In the genomic region with DNA sequence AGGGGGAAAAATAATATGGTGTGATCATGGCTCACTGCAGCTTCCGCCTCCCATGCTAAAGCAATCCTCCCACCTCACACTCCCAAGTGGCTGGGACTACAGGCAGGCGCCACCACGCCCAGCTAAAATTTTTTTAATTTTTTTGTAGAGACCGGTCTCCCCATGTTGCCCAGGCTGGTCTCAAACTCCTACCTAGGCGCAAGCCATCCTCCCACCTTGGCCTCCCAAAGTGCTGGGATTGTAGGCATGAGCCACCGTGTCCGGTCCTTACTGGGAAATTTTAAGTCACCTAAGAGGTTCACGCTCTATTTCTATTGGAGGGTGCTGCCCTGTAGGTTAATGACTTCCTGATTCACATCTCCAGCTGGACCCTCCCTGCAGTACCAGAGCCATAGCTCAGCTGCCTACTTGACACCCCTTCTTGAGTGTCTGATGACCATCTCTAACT, we compare ENCODE assay signal across 8 cellular contexts. TPM values are rescaled to one million over a fixed set of nuclear protein-coding genes. Genes with fewer than 3 reads are reported as not detected.
A peak's percentile ranks its signal among the peaks of the same experiment; 100 is the strongest.
DNase-seq lines count a peak whose midpoint lies in the region; ATAC-seq and TF ChIP-seq lines count a peak whose summit lies in the region.

No MANE protein-coding gene starts in this region.

- POLR2A ChIA-PET in WTC11 (lab: Charles Lee): interaction anchor here (0.6 to 1.3 kb wide), 4 partner anchors 41 to 265 kb away, joined by 3 to 5 read pairs (median 4); a partner anchor contains a TSS

- peaks cover 21% of the 10 kb centered on the region for H3K36me3 ChIP-seq in left ventricle myocardium inferior

- H3K4me1 ChIP-seq in left ventricle myocardium inferior: peaks cover 42% of the 10 kb centered on the region

- H3K27ac Mint-ChIP-seq in activated naive CD4-positive, alpha-beta T cell treated with anti-CD3 and anti-CD28 coated beads for 36 hours: peak overlapping the region; percentile 81
- H3K27ac Mint-ChIP-seq in WTC11: no peak overlapping the region

- CTCF ChIA-PET in activated naive CD4-positive, alpha-beta T cell treated with anti-CD3 and anti-CD28 coated beads for 36 hours (lab: Charles Lee): interaction anchor here (0.7 to 0.9 kb wide), 2 partner anchors 42 to 266 kb away, joined by 3 to 4 read pairs; a partner anchor contains a TSS
- CTCF ChIA-PET in WTC11 (lab: Charles Lee): interaction anchor here (0.7 to 3.2 kb wide), 6 partner anchors 9 to 265 kb away, joined by 3 to 18 read pairs (median 3); a partner anchor contains a TSS

- DNase-seq in activated naive CD4-positive, alpha-beta T cell treated with anti-CD3 and anti-CD28 coated beads for 36 hours: peak; percentile 10
- DNase-seq in activated naive CD4-positive, alpha-beta T cell treated with Interleukin-2 at 50 U/mL for 16 hours: no peak
- no peak for DNase-seq in WTC11 (ENCODE audit: low spot score)
- DNase-seq in left ventricle myocardium inferior: no peak
- no peak for DNase-seq in C1 segment of cervical spinal cord (lab: John Stamatoyannopoulos, UW)
- no peak for DNase-seq in NCI-H2081 treated with DMSO at 0.1 percent for 48 hours (lab: John Stamatoyannopoulos, UW)
- DNase-seq in GDM1 (lab: John Stamatoyannopoulos, UW): no peak

- H3K27ac ChIP-seq in left ventricle myocardium inferior (replicated peaks): peak overlapping the region; percentile 77
- peak overlapping the region in 14 of 21 experiments; percentile 48 to 92 (median 79) for H3K27ac ChIP-seq in skin epidermis

- no peak for ATAC-seq in WTC11

- no peaks in the 10 kb centered on the region for H3K9me3 ChIP-seq in left ventricle myocardium inferior (replicated peaks)

- H3K4me1 Mint-ChIP-seq in activated naive CD4-positive, alpha-beta T cell treated with anti-CD3 and anti-CD28 coated beads for 36 hours (ENCODE audit: low read depth): peaks cover 40% of the 10 kb centered on the region
- peaks cover 11% of the 10 kb centered on the region for H3K4me1 Mint-ChIP-seq in WTC11

- H3K4me3 ChIP-seq in left ventricle myocardium inferior (peak overlapping the region; percentile 92), skin epidermis (peak overlapping the region; percentile 55 to 99 (median 90))

- peak overlapping the region; percentile 94 for H3K4me3 Mint-ChIP-seq in activated naive CD4-positive, alpha-beta T cell treated with anti-CD3 and anti-CD28 coated beads for 36 hours
- H3K4me3 Mint-ChIP-seq in WTC11: peak overlapping the region; percentile 93

- no peak for TF ChIP-seq CTCF in WTC11 (IDR thresholded peaks at IDR 0.05)
- no peak for TF ChIP-seq CTCF in left ventricle myocardium inferior (IDR thresholded peaks at IDR 0.05; ENCODE audit: borderline replicate concordance)

- intact Hi-C loops in activated naive CD4-positive, alpha-beta T cell treated with anti-CD3 and anti-CD28 coated beads for 36 hours (cut with micrococcal nuclease): loop anchor here (1.0 to 2.0 kb wide), 3 partner anchors 41 to 318 kb away; a partner anchor contains a TSS
- intact Hi-C loops in left ventricle myocardium inferior (cut with micrococcal nuclease): no loop called here

- H3K27me3 Mint-ChIP-seq in activated naive CD4-positive, alpha-beta T cell treated with anti-CD3 and anti-CD28 coated beads for 36 hours (ENCODE audit: low read depth): no peaks in the 10 kb centered on the region
- no peaks in the 10 kb centered on the region for H3K27me3 Mint-ChIP-seq in WTC11 (ENCODE audit: low read depth)

- no peaks in the 10 kb centered on the region for H3K36me3 Mint-ChIP-seq in activated naive CD4-positive, alpha-beta T cell treated with anti-CD3 and anti-CD28 coated beads for 36 hours (ENCODE audit: low read depth)
- no peaks in the 10 kb centered on the region for H3K36me3 Mint-ChIP-seq in WTC11

- H3K27me3 ChIP-seq in left ventricle myocardium inferior (ENCODE audit: low read depth): no peaks in the 10 kb centered on the region

- H3K9me3 Mint-ChIP-seq in activated naive CD4-positive, alpha-beta T cell treated with anti-CD3 and anti-CD28 coated beads for 36 hours: no peaks in the 10 kb centered on the region
- no peaks in the 10 kb centered on the region for H3K9me3 Mint-ChIP-seq in WTC11

TF ChIP-seq in WTC11, 78 proteins besides CTCF, POLR2A, EP300 and RAD21:
- TF ChIP-seq, protein P1, sequence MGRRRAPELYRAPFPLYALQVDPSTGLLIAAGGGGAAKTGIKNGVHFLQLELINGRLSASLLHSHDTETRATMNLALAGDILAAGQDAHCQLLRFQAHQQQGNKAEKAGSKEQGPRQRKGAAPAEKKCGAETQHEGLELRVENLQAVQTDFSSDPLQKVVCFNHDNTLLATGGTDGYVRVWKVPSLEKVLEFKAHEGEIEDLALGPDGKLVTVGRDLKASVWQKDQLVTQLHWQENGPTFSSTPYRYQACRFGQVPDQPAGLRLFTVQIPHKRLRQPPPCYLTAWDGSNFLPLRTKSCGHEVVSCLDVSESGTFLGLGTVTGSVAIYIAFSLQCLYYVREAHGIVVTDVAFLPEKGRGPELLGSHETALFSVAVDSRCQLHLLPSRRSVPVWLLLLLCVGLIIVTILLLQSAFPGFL (CRISPR knock-in tag; IDR thresholded peaks at IDR 0.05; ENCODE audit: borderline replicate concordance): no peak
- TF ChIP-seq NR1H2 (CRISPR knock-in tag; IDR thresholded peaks at IDR 0.05) (no peak), HMGA2 (CRISPR knock-in tag; IDR thresholded peaks at IDR 0.05) (no peak; the same call in 1 of the 2 replicates), ETV6 (CRISPR knock-in tag; IDR thresholded peaks at IDR 0.05) (no peak)
- TF ChIP-seq, protein P2, sequence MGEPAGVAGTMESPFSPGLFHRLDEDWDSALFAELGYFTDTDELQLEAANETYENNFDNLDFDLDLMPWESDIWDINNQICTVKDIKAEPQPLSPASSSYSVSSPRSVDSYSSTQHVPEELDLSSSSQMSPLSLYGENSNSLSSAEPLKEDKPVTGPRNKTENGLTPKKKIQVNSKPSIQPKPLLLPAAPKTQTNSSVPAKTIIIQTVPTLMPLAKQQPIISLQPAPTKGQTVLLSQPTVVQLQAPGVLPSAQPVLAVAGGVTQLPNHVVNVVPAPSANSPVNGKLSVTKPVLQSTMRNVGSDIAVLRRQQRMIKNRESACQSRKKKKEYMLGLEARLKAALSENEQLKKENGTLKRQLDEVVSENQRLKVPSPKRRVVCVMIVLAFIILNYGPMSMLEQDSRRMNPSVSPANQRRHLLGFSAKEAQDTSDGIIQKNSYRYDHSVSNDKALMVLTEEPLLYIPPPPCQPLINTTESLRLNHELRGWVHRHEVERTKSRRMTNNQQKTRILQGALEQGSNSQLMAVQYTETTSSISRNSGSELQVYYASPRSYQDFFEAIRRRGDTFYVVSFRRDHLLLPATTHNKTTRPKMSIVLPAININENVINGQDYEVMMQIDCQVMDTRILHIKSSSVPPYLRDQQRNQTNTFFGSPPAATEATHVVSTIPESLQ (CRISPR knock-in tag; IDR thresholded peaks at IDR 0.05): no peak

RNA-seq across cellular contexts. Expression of a gene that starts 0.6 kb away (rescaled TPM):
- total RNA-seq in activated naive CD4-positive, alpha-beta T cell treated with anti-CD3 and anti-CD28 coated beads for 36 hours: 10 to 100 TPM; 42.4 to 43.0 TPM
- total RNA-seq in WTC11 (2021) (47.6 to 56.3 TPM (median 52.8 TPM) in 3 replicates), left ventricle myocardium inferior (19.9 TPM)

RNA-seq across cellular contexts. Expression of a gene that starts 41.6 kb away (rescaled TPM):
- total RNA-seq in activated naive CD4-positive, alpha-beta T cell treated with anti-CD3 and anti-CD28 coated beads for 36 hours: 1 to 10 TPM; 2.6 to 2.9 TPM
- total RNA-seq in WTC11 (2021) (5.3 to 6.3 TPM (median 6.2 TPM) in 3 replicates), left ventricle myocardium inferior (202 TPM)

Comparison
In these comparisons a context has a peak if more than half of its experiments do, and no peak if none do; other contexts are left out.
1. RNA of a gene that starts 41.6 kb away (total RNA-seq): 202 TPM in left ventricle myocardium inferior (single experiment); 5.3 to 6.3 TPM in WTC11 and 2.6 to 2.9 TPM in activated naive CD4-positive, alpha-beta T cell treated with anti-CD3 and anti-CD28 coated beads for 36 hours; every median in the first group is over 10 times any median in the second.